Comparison of ENCODE assay signal across 8 cellular contexts in the genomic region with DNA sequence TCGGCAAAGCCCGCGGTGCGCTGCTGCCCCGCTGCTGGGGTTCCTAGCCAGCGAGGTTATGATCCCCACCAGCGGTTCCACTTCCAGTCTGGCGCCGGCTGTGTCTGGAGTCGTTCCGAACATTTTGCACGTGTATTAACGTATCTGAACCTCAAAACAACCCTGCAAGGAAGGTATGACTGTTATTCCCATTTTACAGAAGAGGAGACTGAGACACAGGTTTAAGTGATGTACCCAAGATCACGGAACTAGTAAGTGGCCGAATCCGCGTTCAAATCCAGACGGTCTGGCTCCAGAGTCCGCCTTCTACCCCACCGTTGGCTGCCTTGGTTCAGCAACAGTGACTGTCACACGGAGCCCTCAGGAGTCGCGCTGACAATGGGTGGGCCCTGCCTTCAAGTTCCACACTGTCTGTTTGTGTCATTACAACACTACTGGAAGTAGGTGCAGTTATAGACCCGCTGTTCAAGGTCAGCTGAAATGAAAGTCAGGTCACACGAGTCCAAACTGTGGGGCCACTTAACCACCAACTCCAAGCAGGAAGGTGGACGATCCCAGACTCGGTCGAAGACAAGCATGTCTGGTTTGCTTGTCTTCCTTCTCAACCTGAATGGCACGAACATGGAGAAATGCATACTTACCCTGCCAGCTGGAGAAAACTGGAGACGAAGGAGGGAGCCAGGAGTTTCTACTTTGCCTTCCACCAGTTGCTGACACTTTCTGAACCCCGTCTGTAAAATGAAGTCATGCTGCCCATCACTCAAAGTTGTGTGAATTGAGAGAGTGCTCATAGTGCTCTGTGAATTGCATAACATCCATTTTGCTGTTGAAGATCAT. TPM values are rescaled to one million over a fixed set of nuclear protein-coding genes. Genes with fewer than 3 reads are reported as not detected.
DNase-seq lines count a peak whose midpoint lies in the region; ATAC-seq, FAIRE-seq and TF ChIP-seq lines count a peak whose summit lies in the region.

No MANE protein-coding gene starts in this region.

- peaks cover 26% of the 10 kb centered on the region for H3K27me3 Mint-ChIP-seq in activated naive CD8-positive, alpha-beta T cell treated with anti-CD3 and anti-CD28 coated beads, Interleukin-2, amount 10 ng/mL, durations not matched to agents 7 days and 5 days

- H3K27me3 ChIP-seq in keratinocyte (ENCODE audit: control insufficient read depth, extremely low read depth, insufficient read depth, low read length), result no peaks in the 10 kb centered on the region
- H3K27me3 ChIP-seq in subcutaneous abdominal adipose tissue (ENCODE audit: control insufficient read depth in 5 of 5, insufficient read depth in 4 of 5, low read length in 5 of 5), result peaks cover 0 to 8% (median 0%) of the 10 kb centered on the region in 5 donors

- no peaks in the 10 kb centered on the region for H3K9me3 Mint-ChIP-seq in activated naive CD8-positive, alpha-beta T cell treated with anti-CD3 and anti-CD28 coated beads, Interleukin-2, amount 10 ng/mL, durations not matched to agents 7 days and 5 days

- peak overlapping the region; percentile 76 for H3K4me3 Mint-ChIP-seq in activated naive CD8-positive, alpha-beta T cell treated with anti-CD3 and anti-CD28 coated beads, Interleukin-2, amount 10 ng/mL, durations not matched to agents 7 days and 5 days

- H2AFZ ChIP-seq in keratinocyte (ENCODE audit: control insufficient read depth, low read length), result peak overlapping the region; percentile 55

- ATAC-seq in activated naive CD8-positive, alpha-beta T cell treated with anti-CD3 and anti-CD28 coated beads, Interleukin-2, amount 10 ng/mL, durations not matched to agents 7 days and 5 days (ENCODE audit: low read depth), result no peak

- H3K27ac ChIP-seq in keratinocyte (ENCODE audit: control insufficient read depth, insufficient read depth, low read length) (peak overlapping the region; percentile 45), subcutaneous abdominal adipose tissue (ENCODE audit: low read depth, low read length) (peak overlapping the region; percentile 77)

- H3K36me3 Mint-ChIP-seq in activated naive CD8-positive, alpha-beta T cell treated with anti-CD3 and anti-CD28 coated beads, Interleukin-2, amount 10 ng/mL, durations not matched to agents 7 days and 5 days, result peaks cover 6% of the 10 kb centered on the region

- H3K9ac ChIP-seq in keratinocyte (ENCODE audit: control insufficient read depth, extremely low read depth, insufficient read depth, low read length) (no peak overlapping the region), subcutaneous abdominal adipose tissue (ENCODE audit: low read length in 5 of 5) (peak overlapping the region; percentile 55 to 79 (median 72))

- H4K20me1 ChIP-seq in keratinocyte (ENCODE audit: control insufficient read depth, extremely low read depth, insufficient read depth, low read length), result peaks cover 4% of the 10 kb centered on the region

- no peak for TF ChIP-seq CTCF in keratinocyte (optimal IDR thresholded peaks at IDR 0.05 in 1 of 3, IDR thresholded peaks at IDR 0.05 in 1 of 3, conservative IDR thresholded peaks at IDR 0.05 in 1 of 3; ENCODE audit: extremely low read depth in 1 of 3, insufficient read depth in 2 of 3, low read length in 3 of 3)

- H3K9me1 ChIP-seq in keratinocyte (ENCODE audit: control insufficient read depth, extremely low read depth, insufficient read depth, low read length), result no peaks in the 10 kb centered on the region

- H3K4me1 Mint-ChIP-seq in activated naive CD8-positive, alpha-beta T cell treated with anti-CD3 and anti-CD28 coated beads, Interleukin-2, amount 10 ng/mL, durations not matched to agents 7 days and 5 days, result peaks cover 17% of the 10 kb centered on the region

- H3K4me2 ChIP-seq in keratinocyte (ENCODE audit: control insufficient read depth, extremely low read depth, insufficient read depth, low read depth, low read length), result peak overlapping the region; percentile 40

- H3K36me3 ChIP-seq in keratinocyte (ENCODE audit: control insufficient read depth in 2 of 2, extremely low read depth in 1 of 2, insufficient read depth in 2 of 2, low read length in 2 of 2) (peaks cover 9 to 12% of the 10 kb centered on the region in 2 experiments), subcutaneous abdominal adipose tissue (ENCODE audit: control insufficient read depth in 5 of 5, insufficient read depth in 5 of 5, low read length in 5 of 5) (peaks cover 0 to 19% (median 14%) of the 10 kb centered on the region in 5 donors)

- dilution Hi-C loops in keratinocyte (cut with MboI; ENCODE audit: extremely low pct_ligation_motif_present, low sequenced_read_pairs), result no loop called here

- peaks cover 28% of the 10 kb centered on the region for H3K79me2 ChIP-seq in keratinocyte (ENCODE audit: control insufficient read depth, insufficient read depth, low read length)

- peak overlapping the region; percentile 54 for H3K27ac Mint-ChIP-seq in activated naive CD8-positive, alpha-beta T cell treated with anti-CD3 and anti-CD28 coated beads, Interleukin-2, amount 10 ng/mL, durations not matched to agents 7 days and 5 days

- no peak for FAIRE-seq in keratinocyte (lab: Jason Lieb, UNC)

- POLR2A ChIA-PET in activated naive CD8-positive, alpha-beta T cell treated with anti-CD3 and anti-CD28 coated beads, Interleukin-2, amount 10 ng/mL, durations not matched to agents 7 days and 5 days (lab: Charles Lee), result no interaction called here

- H3K4me3 ChIP-seq in keratinocyte (ENCODE audit: control insufficient read depth in 2 of 3, extremely low read depth in 1 of 3, insufficient read depth in 2 of 3, low read depth in 1 of 3, low read length in 3 of 3) (peak overlapping the region; percentile 18 to 76 (median 37)), subcutaneous abdominal adipose tissue (ENCODE audit: low read depth in 1 of 5, low read length in 5 of 5) (peak overlapping the region; percentile 77 to 92 (median 90))

- no peaks in the 10 kb centered on the region for H3K9me3 ChIP-seq in keratinocyte (ENCODE audit: control insufficient read depth, low read depth, low read length)
- no peaks in the 10 kb centered on the region for H3K9me3 ChIP-seq in subcutaneous abdominal adipose tissue (ENCODE audit: control insufficient read depth in 5 of 5, low read length in 5 of 5)

- DNase-seq in SIG-M5 treated with dmso at 0.1 percent for 504 hours (lab: John Stamatoyannopoulos, UW; ENCODE audit: unreplicated experiment) (peak; percentile 27), SIG-M5 (lab: John Stamatoyannopoulos, UW) (no peak), keratinocyte (ENCODE audit: low read depth, low spot score) (no peak), foreskin melanocyte (no peak), occipital lobe (lab: John Stamatoyannopoulos, UW) (no peak), AG20443 (ENCODE audit: low spot score) (no peak)
- no peak for DNase-seq in activated naive CD8-positive, alpha-beta T cell treated with anti-CD3 and anti-CD28 coated beads, Interleukin-2, amount 10 ng/mL, durations not matched to agents 7 days and 5 days

- peaks cover 13% of the 10 kb centered on the region for H3K4me1 ChIP-seq in keratinocyte (ENCODE audit: control insufficient read depth, extremely low read depth, insufficient read depth, low read length)
- H3K4me1 ChIP-seq in subcutaneous abdominal adipose tissue (ENCODE audit: control insufficient read depth in 5 of 5, insufficient read depth in 5 of 5, low read length in 5 of 5), result peaks cover 12 to 36% (median 26%) of the 10 kb centered on the region in 5 donors

RNA-seq across cellular contexts. Expression of a gene that starts 0.8 kb away (rescaled TPM):
- 10 to 100 TPM; 11.6 to 11.7 TPM for total RNA-seq in activated naive CD8-positive, alpha-beta T cell treated with anti-CD3 and anti-CD28 coated beads, Interleukin-2, amount 10 ng/mL, durations not matched to agents 7 days and 5 days
- polyA plus RNA-seq in keratinocyte, result 49.9 to 55.3 TPM (median 51.7 TPM) in 3 replicates
- polyA plus RNA-seq in keratinocyte (2011; ENCODE audit: low read depth), result 14.3 TPM
- polyA plus RNA-seq in keratinocyte (2011; cell fraction: cytosol; rRNA removed), result 47.5 and 68.9 TPM in 2 replicates
- polyA plus RNA-seq in keratinocyte (2011; cell fraction: nucleus; rRNA removed), result 24.0 and 25.8 TPM in 2 replicates
- polyA plus RNA-seq in keratinocyte (2012; ENCODE audit: low replicate concordance), result 46.6 and 56.9 TPM in 2 replicates
- 38.6 to 43.2 TPM (median 41.1 TPM) in 3 replicates for polyA minus RNA-seq in keratinocyte
- 53.3 TPM for polyA minus RNA-seq in keratinocyte (2011; cell fraction: cytosol; rRNA and poly(A)+ RNA removed)
- polyA minus RNA-seq in keratinocyte (2011; cell fraction: nucleus; rRNA and poly(A)+ RNA removed), result 14.9 and 20.7 TPM in 2 replicates
- total RNA-seq in occipital lobe, result 11.5 TPM

RNA-seq across cellular contexts. Expression of a gene that starts 21.8 kb away (rescaled TPM):
- not detected for total RNA-seq in activated naive CD8-positive, alpha-beta T cell treated with anti-CD3 and anti-CD28 coated beads, Interleukin-2, amount 10 ng/mL, durations not matched to agents 7 days and 5 days
- polyA plus RNA-seq in keratinocyte, result not detected in 3 replicates
- not detected for polyA plus RNA-seq in keratinocyte (2011; ENCODE audit: low read depth)
- not detected in 2 replicates for polyA plus RNA-seq in keratinocyte (2011; cell fraction: cytosol; rRNA removed)
- not detected in 2 replicates for polyA plus RNA-seq in keratinocyte (2011; cell fraction: nucleus; rRNA removed)
- polyA plus RNA-seq in keratinocyte (2012; ENCODE audit: low replicate concordance), result not detected in 2 replicates
- polyA minus RNA-seq in keratinocyte, result not detected in 3 replicates
- not detected for polyA minus RNA-seq in keratinocyte (2011; cell fraction: cytosol; rRNA and poly(A)+ RNA removed)
- polyA minus RNA-seq in keratinocyte (2011; cell fraction: nucleus; rRNA and poly(A)+ RNA removed), result not detected in 2 replicates
- total RNA-seq in occipital lobe, result 2.0 TPM

RNA-seq across cellular contexts. Expression of a gene that starts 43.7 kb away (rescaled TPM):
- not detected for total RNA-seq in activated naive CD8-positive, alpha-beta T cell treated with anti-CD3 and anti-CD28 coated beads, Interleukin-2, amount 10 ng/mL, durations not matched to agents 7 days and 5 days
- polyA plus RNA-seq in keratinocyte, result not detected in 3 replicates
- polyA plus RNA-seq in keratinocyte (2011; ENCODE audit: low read depth), result not detected
- polyA plus RNA-seq in keratinocyte (2011; cell fraction: cytosol; rRNA removed), result not detected in 2 replicates
- polyA plus RNA-seq in keratinocyte (2011; cell fraction: nucleus; rRNA removed), result not detected in 2 replicates
- not detected in 2 replicates for polyA plus RNA-seq in keratinocyte (2012; ENCODE audit: low replicate concordance)
- polyA minus RNA-seq in keratinocyte, result not detected in 3 replicates
- not detected for polyA minus RNA-seq in keratinocyte (2011; cell fraction: cytosol; rRNA and poly(A)+ RNA removed)
- polyA minus RNA-seq in keratinocyte (2011; cell fraction: nucleus; rRNA and poly(A)+ RNA removed), result not detected in 2 replicates
- 0.47 TPM for total RNA-seq in occipital lobe
